1 cellular context compared by ENCODE assay signal in the genomic region with DNA sequence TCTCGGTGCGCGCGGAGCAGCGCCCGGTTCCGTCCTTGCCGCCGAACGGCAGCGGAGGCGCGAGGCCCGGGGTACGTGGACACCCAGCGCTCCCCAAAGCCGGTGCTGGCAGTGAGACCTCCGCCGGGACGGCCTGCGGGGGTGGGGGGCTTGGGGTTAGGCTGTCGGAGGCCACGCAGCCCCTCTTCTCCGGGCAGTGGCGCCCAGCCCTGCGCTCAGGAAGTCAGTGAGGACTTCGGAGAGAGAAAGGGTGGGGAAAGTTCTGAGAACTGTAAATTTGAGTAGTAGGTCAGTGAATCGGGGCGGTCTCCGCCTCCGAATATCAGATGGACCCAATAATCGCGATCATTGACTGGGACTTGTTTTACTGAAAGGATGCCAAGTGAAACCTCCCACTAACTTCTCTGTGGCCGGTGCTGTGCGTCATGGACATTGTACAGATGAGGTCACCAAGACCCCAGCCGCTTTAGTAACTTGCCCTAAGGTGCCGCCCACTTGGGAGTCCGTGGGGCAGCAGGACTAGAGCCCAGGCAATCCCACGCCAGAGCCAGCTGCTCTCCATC.
A peak's percentile ranks its signal among the peaks of the same experiment; 100 is the strongest.
TF ChIP-seq lines count a peak whose summit lies in the region.

No MANE protein-coding gene starts in this region.

TF ChIP-seq in HepG2, 621 proteins besides CTCF, POLR2A, EP300 and RAD21 (continued from another document and continues in another):
- TF ChIP-seq, protein P1, sequence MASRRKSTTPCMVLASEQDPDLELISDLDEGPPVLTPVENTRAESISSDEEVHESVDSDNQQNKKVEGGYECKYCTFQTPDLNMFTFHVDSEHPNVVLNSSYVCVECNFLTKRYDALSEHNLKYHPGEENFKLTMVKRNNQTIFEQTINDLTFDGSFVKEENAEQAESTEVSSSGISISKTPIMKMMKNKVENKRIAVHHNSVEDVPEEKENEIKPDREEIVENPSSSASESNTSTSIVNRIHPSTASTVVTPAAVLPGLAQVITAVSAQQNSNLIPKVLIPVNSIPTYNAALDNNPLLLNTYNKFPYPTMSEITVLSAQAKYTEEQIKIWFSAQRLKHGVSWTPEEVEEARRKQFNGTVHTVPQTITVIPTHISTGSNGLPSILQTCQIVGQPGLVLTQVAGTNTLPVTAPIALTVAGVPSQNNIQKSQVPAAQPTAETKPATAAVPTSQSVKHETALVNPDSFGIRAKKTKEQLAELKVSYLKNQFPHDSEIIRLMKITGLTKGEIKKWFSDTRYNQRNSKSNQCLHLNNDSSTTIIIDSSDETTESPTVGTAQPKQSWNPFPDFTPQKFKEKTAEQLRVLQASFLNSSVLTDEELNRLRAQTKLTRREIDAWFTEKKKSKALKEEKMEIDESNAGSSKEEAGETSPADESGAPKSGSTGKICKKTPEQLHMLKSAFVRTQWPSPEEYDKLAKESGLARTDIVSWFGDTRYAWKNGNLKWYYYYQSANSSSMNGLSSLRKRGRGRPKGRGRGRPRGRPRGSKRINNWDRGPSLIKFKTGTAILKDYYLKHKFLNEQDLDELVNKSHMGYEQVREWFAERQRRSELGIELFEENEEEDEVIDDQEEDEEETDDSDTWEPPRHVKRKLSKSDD (CRISPR knock-in tag; IDR thresholded peaks at IDR 0.05; ENCODE audit: low read depth) = 0 out of 2 replicates have a peak, but pooled peaks have one; percentile 23
- TF ChIP-seq KLF6 (CRISPR knock-in tag; IDR thresholded peaks at IDR 0.05) = 0 out of 2 replicates have a peak, but pooled peaks have one; percentile 8
- no peak for TF ChIP-seq CBFB (CRISPR knock-in tag; IDR thresholded peaks at IDR 0.05)
- TF ChIP-seq KLF13 (CRISPR knock-in tag; IDR thresholded peaks at IDR 0.05) = no peak
- no peak for TF ChIP-seq ZNF484 (CRISPR knock-in tag; IDR thresholded peaks at IDR 0.05; ENCODE audit: borderline replicate concordance, low read depth)
- TF ChIP-seq, protein P2, sequence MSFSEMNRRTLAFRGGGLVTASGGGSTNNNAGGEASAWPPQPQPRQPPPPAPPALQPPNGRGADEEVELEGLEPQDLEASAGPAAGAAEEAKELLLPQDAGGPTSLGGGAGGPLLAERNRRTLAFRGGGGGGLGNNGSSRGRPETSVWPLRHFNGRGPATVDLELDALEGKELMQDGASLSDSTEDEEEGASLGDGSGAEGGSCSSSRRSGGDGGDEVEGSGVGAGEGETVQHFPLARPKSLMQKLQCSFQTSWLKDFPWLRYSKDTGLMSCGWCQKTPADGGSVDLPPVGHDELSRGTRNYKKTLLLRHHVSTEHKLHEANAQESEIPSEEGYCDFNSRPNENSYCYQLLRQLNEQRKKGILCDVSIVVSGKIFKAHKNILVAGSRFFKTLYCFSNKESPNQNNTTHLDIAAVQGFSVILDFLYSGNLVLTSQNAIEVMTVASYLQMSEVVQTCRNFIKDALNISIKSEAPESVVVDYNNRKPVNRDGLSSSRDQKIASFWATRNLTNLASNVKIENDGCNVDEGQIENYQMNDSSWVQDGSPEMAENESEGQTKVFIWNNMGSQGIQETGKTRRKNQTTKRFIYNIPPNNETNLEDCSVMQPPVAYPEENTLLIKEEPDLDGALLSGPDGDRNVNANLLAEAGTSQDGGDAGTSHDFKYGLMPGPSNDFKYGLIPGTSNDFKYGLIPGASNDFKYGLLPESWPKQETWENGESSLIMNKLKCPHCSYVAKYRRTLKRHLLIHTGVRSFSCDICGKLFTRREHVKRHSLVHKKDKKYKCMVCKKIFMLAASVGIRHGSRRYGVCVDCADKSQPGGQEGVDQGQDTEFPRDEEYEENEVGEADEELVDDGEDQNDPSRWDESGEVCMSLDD (CRISPR knock-in tag; IDR thresholded peaks at IDR 0.05; ENCODE audit: borderline replicate concordance) = 0 out of 2 replicates have a peak, but pooled peaks have one; percentile 17
- no peak for TF ChIP-seq ZSCAN20 (CRISPR knock-in tag; IDR thresholded peaks at IDR 0.05; ENCODE audit: borderline replicate concordance)
- no peak for TF ChIP-seq ZNF136 (CRISPR knock-in tag; IDR thresholded peaks at IDR 0.05; ENCODE audit: low read depth)
- TF ChIP-seq POGZ (CRISPR knock-in tag; IDR thresholded peaks at IDR 0.05) = no peak
- TF ChIP-seq BRCA1 (CRISPR knock-in tag; IDR thresholded peaks at IDR 0.05) = no peak
- TF ChIP-seq ZMYM4 (CRISPR knock-in tag; IDR thresholded peaks at IDR 0.05) = no peak
- TF ChIP-seq NRL (CRISPR knock-in tag; IDR thresholded peaks at IDR 0.05; ENCODE audit: borderline replicate concordance) = no peak
- TF ChIP-seq, protein P3, sequence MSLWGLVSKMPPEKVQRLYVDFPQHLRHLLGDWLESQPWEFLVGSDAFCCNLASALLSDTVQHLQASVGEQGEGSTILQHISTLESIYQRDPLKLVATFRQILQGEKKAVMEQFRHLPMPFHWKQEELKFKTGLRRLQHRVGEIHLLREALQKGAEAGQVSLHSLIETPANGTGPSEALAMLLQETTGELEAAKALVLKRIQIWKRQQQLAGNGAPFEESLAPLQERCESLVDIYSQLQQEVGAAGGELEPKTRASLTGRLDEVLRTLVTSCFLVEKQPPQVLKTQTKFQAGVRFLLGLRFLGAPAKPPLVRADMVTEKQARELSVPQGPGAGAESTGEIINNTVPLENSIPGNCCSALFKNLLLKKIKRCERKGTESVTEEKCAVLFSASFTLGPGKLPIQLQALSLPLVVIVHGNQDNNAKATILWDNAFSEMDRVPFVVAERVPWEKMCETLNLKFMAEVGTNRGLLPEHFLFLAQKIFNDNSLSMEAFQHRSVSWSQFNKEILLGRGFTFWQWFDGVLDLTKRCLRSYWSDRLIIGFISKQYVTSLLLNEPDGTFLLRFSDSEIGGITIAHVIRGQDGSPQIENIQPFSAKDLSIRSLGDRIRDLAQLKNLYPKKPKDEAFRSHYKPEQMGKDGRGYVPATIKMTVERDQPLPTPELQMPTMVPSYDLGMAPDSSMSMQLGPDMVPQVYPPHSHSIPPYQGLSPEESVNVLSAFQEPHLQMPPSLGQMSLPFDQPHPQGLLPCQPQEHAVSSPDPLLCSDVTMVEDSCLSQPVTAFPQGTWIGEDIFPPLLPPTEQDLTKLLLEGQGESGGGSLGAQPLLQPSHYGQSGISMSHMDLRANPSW (CRISPR knock-in tag; IDR thresholded peaks at IDR 0.05; ENCODE audit: borderline replicate concordance) = no peak
- TF ChIP-seq HNRNPH1 (optimal IDR thresholded peaks at IDR 0.05; ENCODE audit: low read depth, low read length) = no peak
- TF ChIP-seq, protein P4, sequence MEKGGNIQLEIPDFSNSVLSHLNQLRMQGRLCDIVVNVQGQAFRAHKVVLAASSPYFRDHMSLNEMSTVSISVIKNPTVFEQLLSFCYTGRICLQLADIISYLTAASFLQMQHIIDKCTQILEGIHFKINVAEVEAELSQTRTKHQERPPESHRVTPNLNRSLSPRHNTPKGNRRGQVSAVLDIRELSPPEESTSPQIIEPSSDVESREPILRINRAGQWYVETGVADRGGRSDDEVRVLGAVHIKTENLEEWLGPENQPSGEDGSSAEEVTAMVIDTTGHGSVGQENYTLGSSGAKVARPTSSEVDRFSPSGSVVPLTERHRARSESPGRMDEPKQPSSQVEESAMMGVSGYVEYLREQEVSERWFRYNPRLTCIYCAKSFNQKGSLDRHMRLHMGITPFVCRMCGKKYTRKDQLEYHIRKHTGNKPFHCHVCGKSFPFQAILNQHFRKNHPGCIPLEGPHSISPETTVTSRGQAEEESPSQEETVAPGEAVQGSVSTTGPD (CRISPR knock-in tag; IDR thresholded peaks at IDR 0.05) = no peak
- no peak for TF ChIP-seq RXRA (CRISPR knock-in tag; IDR thresholded peaks at IDR 0.05)
- TF ChIP-seq, protein P5, sequence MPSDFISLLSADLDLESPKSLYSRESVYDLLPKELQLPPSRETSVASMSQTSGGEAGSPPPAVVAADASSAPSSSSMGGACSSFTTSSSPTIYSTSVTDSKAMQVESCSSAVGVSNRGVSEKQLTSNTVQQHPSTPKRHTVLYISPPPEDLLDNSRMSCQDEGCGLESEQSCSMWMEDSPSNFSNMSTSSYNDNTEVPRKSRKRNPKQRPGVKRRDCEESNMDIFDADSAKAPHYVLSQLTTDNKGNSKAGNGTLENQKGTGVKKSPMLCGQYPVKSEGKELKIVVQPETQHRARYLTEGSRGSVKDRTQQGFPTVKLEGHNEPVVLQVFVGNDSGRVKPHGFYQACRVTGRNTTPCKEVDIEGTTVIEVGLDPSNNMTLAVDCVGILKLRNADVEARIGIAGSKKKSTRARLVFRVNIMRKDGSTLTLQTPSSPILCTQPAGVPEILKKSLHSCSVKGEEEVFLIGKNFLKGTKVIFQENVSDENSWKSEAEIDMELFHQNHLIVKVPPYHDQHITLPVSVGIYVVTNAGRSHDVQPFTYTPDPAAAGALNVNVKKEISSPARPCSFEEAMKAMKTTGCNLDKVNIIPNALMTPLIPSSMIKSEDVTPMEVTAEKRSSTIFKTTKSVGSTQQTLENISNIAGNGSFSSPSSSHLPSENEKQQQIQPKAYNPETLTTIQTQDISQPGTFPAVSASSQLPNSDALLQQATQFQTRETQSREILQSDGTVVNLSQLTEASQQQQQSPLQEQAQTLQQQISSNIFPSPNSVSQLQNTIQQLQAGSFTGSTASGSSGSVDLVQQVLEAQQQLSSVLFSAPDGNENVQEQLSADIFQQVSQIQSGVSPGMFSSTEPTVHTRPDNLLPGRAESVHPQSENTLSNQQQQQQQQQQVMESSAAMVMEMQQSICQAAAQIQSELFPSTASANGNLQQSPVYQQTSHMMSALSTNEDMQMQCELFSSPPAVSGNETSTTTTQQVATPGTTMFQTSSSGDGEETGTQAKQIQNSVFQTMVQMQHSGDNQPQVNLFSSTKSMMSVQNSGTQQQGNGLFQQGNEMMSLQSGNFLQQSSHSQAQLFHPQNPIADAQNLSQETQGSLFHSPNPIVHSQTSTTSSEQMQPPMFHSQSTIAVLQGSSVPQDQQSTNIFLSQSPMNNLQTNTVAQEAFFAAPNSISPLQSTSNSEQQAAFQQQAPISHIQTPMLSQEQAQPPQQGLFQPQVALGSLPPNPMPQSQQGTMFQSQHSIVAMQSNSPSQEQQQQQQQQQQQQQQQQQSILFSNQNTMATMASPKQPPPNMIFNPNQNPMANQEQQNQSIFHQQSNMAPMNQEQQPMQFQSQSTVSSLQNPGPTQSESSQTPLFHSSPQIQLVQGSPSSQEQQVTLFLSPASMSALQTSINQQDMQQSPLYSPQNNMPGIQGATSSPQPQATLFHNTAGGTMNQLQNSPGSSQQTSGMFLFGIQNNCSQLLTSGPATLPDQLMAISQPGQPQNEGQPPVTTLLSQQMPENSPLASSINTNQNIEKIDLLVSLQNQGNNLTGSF (CRISPR knock-in tag; IDR thresholded peaks at IDR 0.05) = no peak
- no peak for TF ChIP-seq ZNF878 (CRISPR knock-in tag; IDR thresholded peaks at IDR 0.05)
- no peak for TF ChIP-seq NR1H2 (CRISPR knock-in tag; IDR thresholded peaks at IDR 0.05; ENCODE audit: borderline replicate concordance, low read depth)
- TF ChIP-seq U2AF1 (optimal IDR thresholded peaks at IDR 0.05; ENCODE audit: low read depth, low read length) = no peak
- TF ChIP-seq ZMYM2 (CRISPR knock-in tag; IDR thresholded peaks at IDR 0.05) = no peak
- 0 out of 2 replicates have a peak, but pooled peaks have one; percentile 26 for TF ChIP-seq ZNF550 (CRISPR knock-in tag; IDR thresholded peaks at IDR 0.05; ENCODE audit: borderline replicate concordance)
- peak; percentile 52; the same call in 1 of the 2 replicates for TF ChIP-seq ZBTB7B (CRISPR knock-in tag; IDR thresholded peaks at IDR 0.05)
- TF ChIP-seq ZFAT (CRISPR knock-in tag; conservative IDR thresholded peaks at IDR 0.05) = no peak
- TF ChIP-seq, protein P6, sequence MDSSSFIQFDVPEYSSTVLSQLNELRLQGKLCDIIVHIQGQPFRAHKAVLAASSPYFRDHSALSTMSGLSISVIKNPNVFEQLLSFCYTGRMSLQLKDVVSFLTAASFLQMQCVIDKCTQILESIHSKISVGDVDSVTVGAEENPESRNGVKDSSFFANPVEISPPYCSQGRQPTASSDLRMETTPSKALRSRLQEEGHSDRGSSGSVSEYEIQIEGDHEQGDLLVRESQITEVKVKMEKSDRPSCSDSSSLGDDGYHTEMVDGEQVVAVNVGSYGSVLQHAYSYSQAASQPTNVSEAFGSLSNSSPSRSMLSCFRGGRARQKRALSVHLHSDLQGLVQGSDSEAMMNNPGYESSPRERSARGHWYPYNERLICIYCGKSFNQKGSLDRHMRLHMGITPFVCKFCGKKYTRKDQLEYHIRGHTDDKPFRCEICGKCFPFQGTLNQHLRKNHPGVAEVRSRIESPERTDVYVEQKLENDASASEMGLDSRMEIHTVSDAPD (CRISPR knock-in tag; IDR thresholded peaks at IDR 0.05) = 0 out of 2 replicates have a peak, but pooled peaks have one; percentile 23
- TF ChIP-seq, protein P7, sequence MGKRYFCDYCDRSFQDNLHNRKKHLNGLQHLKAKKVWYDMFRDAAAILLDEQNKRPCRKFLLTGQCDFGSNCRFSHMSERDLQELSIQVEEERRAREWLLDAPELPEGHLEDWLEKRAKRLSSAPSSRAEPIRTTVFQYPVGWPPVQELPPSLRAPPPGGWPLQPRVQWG (CRISPR knock-in tag; IDR thresholded peaks at IDR 0.05; ENCODE audit: borderline replicate concordance, low read depth) = no peak
- TF ChIP-seq PPARG (CRISPR knock-in tag; conservative IDR thresholded peaks at IDR 0.05) = no peak
- TF ChIP-seq ASH2L (IDR thresholded peaks at IDR 0.05; ENCODE audit: insufficient read length, low read depth, low read length) = peak; percentile 77
- TF ChIP-seq, protein P8, sequence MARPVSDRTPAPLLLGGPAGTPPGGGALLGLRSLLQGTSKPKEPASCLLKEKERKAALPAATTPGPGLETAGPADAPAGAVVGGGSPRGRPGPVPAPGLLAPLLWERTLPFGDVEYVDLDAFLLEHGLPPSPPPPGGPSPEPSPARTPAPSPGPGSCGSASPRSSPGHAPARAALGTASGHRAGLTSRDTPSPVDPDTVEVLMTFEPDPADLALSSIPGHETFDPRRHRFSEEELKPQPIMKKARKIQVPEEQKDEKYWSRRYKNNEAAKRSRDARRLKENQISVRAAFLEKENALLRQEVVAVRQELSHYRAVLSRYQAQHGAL (CRISPR knock-in tag; IDR thresholded peaks at IDR 0.05; ENCODE audit: not compliant biosample characterization) = no peak
- TF ChIP-seq ZNF441 (CRISPR knock-in tag; IDR thresholded peaks at IDR 0.05; ENCODE audit: borderline replicate concordance) = no peak
- no peak for TF ChIP-seq ZSCAN25 (CRISPR knock-in tag; IDR thresholded peaks at IDR 0.05)
- TF ChIP-seq ZBTB21 (CRISPR knock-in tag; IDR thresholded peaks at IDR 0.05) = peak; percentile 87
- TF ChIP-seq ZBTB8A (CRISPR knock-in tag; IDR thresholded peaks at IDR 0.05; ENCODE audit: borderline replicate concordance, low read depth) = peak; percentile 69; the same call in 1 of the 2 replicates
